8 cellular contexts compared by ENCODE assay signal in the genomic region with DNA sequence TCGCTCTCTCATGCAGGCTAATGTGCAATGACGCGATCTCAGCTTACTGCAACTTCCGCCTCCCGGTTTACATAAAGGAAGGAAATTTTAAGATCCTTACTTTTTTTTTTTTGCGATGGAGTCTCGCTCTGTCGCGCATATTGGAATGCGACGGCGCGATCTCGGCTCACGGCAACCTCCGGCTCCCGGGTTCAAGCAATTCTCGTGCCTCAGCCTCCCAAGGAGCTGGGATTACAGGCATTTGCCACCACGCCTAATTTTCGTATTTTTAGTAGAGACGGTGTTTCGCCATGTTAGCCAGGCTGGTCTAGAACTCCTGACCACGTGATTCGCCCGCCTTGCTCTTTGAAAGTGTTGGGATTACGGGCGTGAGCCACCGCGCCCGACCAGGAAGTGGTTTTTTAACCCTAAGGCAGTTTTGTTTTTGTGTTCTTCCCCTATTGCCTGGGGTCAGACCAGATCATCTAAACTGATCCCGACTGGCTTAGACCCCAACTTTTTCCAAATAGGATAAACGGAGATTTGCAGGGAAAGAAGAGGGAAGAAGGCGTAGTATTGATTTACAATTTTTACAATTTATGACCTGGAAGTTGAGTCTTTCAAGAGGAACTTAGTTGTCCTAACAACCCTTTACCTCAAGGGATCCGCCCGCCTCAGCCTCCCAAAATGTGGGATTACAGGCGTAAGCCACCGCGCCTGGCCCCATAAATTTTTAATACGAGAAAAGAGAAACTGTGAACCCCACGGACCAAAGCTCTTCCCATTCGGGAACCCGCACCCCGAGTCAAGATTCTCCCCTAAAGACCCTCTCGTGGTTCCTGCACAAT.
A peak's percentile ranks its signal among the peaks of the same experiment; 100 is the strongest.
DNase-seq lines count a peak whose midpoint lies in the region; ATAC-seq and TF ChIP-seq lines count a peak whose summit lies in the region.

No MANE protein-coding gene starts in this region.

- H3K27ac ChIP-seq in right lobe of liver: peak overlapping the region; percentile 26 to 73 (median 61)

- intact Hi-C loops in right lobe of liver (cut with DNase I): no loop called here

- no peaks in the 10 kb centered on the region for H3K4me1 ChIP-seq in right lobe of liver

- no peaks in the 10 kb centered on the region for H3K36me3 ChIP-seq in right lobe of liver

- TF ChIP-seq CTCF in right lobe of liver (IDR thresholded peaks at IDR 0.05): no peak

- whole genome bisulfite sequencing in right lobe of liver (ENCODE audit: insufficient coverage, low coverage, low lambda C conversion rate, missing lambda C conversion rate): 16% methylated on average over 44 of the region's 44 CpGs

- H3K27me3 ChIP-seq in right lobe of liver: no peaks in the 10 kb centered on the region

- peak; percentile 10 for ATAC-seq in GM19395 (IDR thresholded peaks at IDR 0.05; ENCODE audit: unreplicated experiment)
- ATAC-seq in right lobe of liver: peak; percentile 52 to 69 (median 62)
- ATAC-seq in HG03432 (IDR thresholded peaks at IDR 0.05; ENCODE audit: unreplicated experiment): no peak
- no peak for ATAC-seq in HG02571 (IDR thresholded peaks at IDR 0.05; ENCODE audit: unreplicated experiment)
- ATAC-seq in GM19455 (IDR thresholded peaks at IDR 0.05; ENCODE audit: unreplicated experiment): no peak

- H3K9me3 ChIP-seq in right lobe of liver: no peaks in the 10 kb centered on the region

- peak overlapping the region; percentile 35 to 50 (median 47) for H3K4me3 ChIP-seq in right lobe of liver

- DNase-seq in T-helper 9 cell (peak; percentile 23), dermis microvascular lymphatic vessel endothelial cell (ENCODE audit: low read depth in 2 of 2) (peak; percentile 30 to 59), right lobe of liver (peak; percentile 41 to 56 (median 45))
- DNase-seq in stimulated activated CD4-positive, alpha-beta T cell treated with anti-CD3 and anti-CD28 coated beads, Interleukin-4, amount 100 ng/mL, for 1 hour: peak; percentile 21

- TF ChIP-seq POLR2A in right lobe of liver (IDR thresholded peaks at IDR 0.05): no peak

Comparison
In these comparisons a context has a peak if more than half of its experiments do, and no peak if none do; other contexts are left out.
1. ATAC-seq: peak in GM19395 (single experiment) and right lobe of liver (4 of 4); none in HG03432 (single experiment), HG02571 (single experiment) and GM19455 (single experiment).
2. Peak in every context shown above with its lines, with median percentiles within 50 percentile points of each other: DNase-seq.